In the genomic region with DNA sequence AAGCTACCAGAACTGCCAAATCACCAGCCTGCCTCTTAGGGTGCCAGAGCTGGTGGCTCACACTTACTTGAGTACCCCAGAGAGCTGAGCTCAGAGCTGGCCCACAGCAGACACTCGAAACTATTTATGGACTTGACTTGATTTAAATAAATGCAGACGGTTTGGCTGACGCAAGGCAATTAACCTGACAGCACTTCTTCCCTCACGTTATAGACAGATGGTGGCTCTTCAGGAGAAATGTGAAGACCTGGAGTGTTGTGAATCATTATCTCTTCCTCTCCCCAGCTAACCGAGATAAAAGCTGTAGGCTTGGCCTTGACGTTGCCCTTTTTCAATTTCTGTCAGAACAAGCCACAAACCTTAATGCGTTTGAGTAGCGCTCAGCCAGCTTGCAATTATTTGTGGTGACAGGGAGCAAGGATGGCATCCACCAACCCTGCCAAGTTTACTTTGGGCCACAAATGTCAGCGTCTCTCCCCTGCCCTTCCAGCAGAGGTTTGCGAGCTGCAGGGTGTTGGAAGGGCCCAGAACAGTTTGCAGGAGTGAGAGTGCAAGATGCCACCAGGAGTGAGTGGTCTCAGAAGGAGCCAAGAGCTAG, we compare ENCODE assay signal across 8 cellular contexts. TPM values are rescaled to one million over a fixed set of nuclear protein-coding genes. Genes with fewer than 3 reads are reported as not detected.
DNase-seq lines count a peak whose midpoint lies in the region; ATAC-seq lines count a peak whose summit lies in the region.

No MANE protein-coding gene starts in this region.

- peaks cover 7% of the 10 kb centered on the region for H3K27me3 Mint-ChIP-seq in activated CD4-positive, alpha-beta T cell treated with anti-CD3 and anti-CD28 coated beads, Interleukin-2, amount 10 ng/mL, durations not matched to agents 24 days and 14 days

- H3K9me3 Mint-ChIP-seq in activated CD4-positive, alpha-beta T cell treated with anti-CD3 and anti-CD28 coated beads, Interleukin-2, amount 10 ng/mL, durations not matched to agents 24 days and 14 days = peaks cover 10% of the 10 kb centered on the region

- peaks cover 46% of the 10 kb centered on the region for H3K4me1 Mint-ChIP-seq in activated CD4-positive, alpha-beta T cell treated with anti-CD3 and anti-CD28 coated beads, Interleukin-2, amount 10 ng/mL, durations not matched to agents 24 days and 14 days

- H3K27ac Mint-ChIP-seq in activated CD4-positive, alpha-beta T cell treated with anti-CD3 and anti-CD28 coated beads, Interleukin-2, amount 10 ng/mL, durations not matched to agents 24 days and 14 days = peak overlapping the region; percentile 72

- H3K36me3 Mint-ChIP-seq in activated CD4-positive, alpha-beta T cell treated with anti-CD3 and anti-CD28 coated beads, Interleukin-2, amount 10 ng/mL, durations not matched to agents 24 days and 14 days (ENCODE audit: low read depth) = peaks cover 9% of the 10 kb centered on the region

- peak; percentile 70 for DNase-seq in activated CD4-positive, alpha-beta T cell treated with anti-CD3 and anti-CD28 coated beads, Interleukin-2, amount 10 ng/mL, durations not matched to agents 24 days and 14 days
- DNase-seq in activated CD4-positive, alpha-beta T cell treated with anti-CD3 and anti-CD28 coated beads, Interleukin-2, amount 50 U/mL, for 1 hour = no peak
- DNase-seq in RPMI8226 = peak; percentile 64
- DNase-seq in left kidney (ENCODE audit: low read depth, low spot score) = peak; percentile 53
- DNase-seq in iPS-NIHi11 (ENCODE audit: low spot score) = no peak
- DNase-seq in activated gamma-delta T cell treated with Interleukin-2 at 50 U/mL for 16 hours = no peak

- peak overlapping the region; percentile 39 for H3K4me3 Mint-ChIP-seq in activated CD4-positive, alpha-beta T cell treated with anti-CD3 and anti-CD28 coated beads, Interleukin-2, amount 10 ng/mL, durations not matched to agents 24 days and 14 days

- intact Hi-C loops in activated CD4-positive, alpha-beta T cell treated with anti-CD3 and anti-CD28 coated beads, Interleukin-2, amount 10 ng/mL, durations not matched to agents 24 days and 14 days (cut with micrococcal nuclease) = loop anchor here (1.0 to 5.0 kb wide), 3 partner anchors 22 to 42 kb away; a partner anchor contains a TSS

- ATAC-seq in HG03108 (IDR thresholded peaks at IDR 0.05; ENCODE audit: unreplicated experiment) (peak; percentile 54), HG03280 (IDR thresholded peaks at IDR 0.05; ENCODE audit: unreplicated experiment) (no peak)

RNA-seq across cellular contexts. Expression of a gene that starts 34.0 kb away (rescaled TPM):
- total RNA-seq in activated CD4-positive, alpha-beta T cell treated with anti-CD3 and anti-CD28 coated beads, Interleukin-2, amount 10 ng/mL, durations not matched to agents 24 days and 14 days = 0.45 and 0.61 TPM in 2 replicates

Comparison
In these comparisons a context has a peak if more than half of its experiments do, and no peak if none do; other contexts are left out.
1. DNase-seq: peak in activated CD4-positive, alpha-beta T cell treated with anti-CD3 and anti-CD28 coated beads, Interleukin-2, amount 10 ng/mL, durations not matched to agents 24 days and 14 days (single experiment), RPMI8226 (single experiment) and left kidney (single experiment); none in activated CD4-positive, alpha-beta T cell treated with anti-CD3 and anti-CD28 coated beads, Interleukin-2, amount 50 U/mL, for 1 hour (single experiment), iPS-NIHi11 (single experiment) and activated gamma-delta T cell treated with Interleukin-2 at 50 U/mL for 16 hours (single experiment).